8 cellular contexts compared by ENCODE assay signal in the genomic region with DNA sequence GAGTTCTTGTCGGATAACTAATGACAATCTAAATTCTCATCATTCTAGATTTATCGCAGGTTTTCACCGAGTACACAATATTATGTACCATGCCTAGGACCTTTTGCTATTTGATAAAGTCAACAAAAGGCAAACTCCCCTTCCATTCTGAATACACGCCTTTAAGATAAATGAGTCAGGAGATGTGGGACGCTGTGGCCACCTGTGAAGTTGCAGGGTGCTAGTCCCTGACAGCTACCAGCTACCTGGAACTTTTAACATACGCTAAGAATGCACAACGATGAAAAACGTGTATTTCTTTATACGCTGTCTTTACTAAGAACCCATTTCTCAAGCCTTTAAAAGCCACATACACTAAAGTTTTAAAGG. TPM values are rescaled to one million over a fixed set of nuclear protein-coding genes. Genes with fewer than 3 reads are reported as not detected.
DNase-seq lines count a peak whose midpoint lies in the region; ATAC-seq and TF ChIP-seq lines count a peak whose summit lies in the region.

No MANE protein-coding gene starts in this region.

- TF ChIP-seq CTCF in DND-41 (IDR thresholded peaks at IDR 0.05; ENCODE audit: borderline replicate concordance, extremely low read depth, low read length, poor library complexity, severe bottlenecking) (no peak), endothelial cell (IDR thresholded peaks at IDR 0.05; ENCODE audit: unreplicated experiment) (no peak), ovary (IDR thresholded peaks at IDR 0.05) (no peak)

- H3K36me3 Mint-ChIP-seq in endothelial cell (ENCODE audit: low read depth, unreplicated experiment) = no peaks in the 10 kb centered on the region

- H3K4me3 Mint-ChIP-seq in endothelial cell (ENCODE audit: unreplicated experiment) = peak overlapping the region; percentile 90

- H3K4me1 ChIP-seq in DND-41 (ENCODE audit: insufficient read depth, low read length) = peaks cover 36% of the 10 kb centered on the region
- H3K4me1 ChIP-seq in NT2/D1 (ENCODE audit: insufficient read depth, insufficient read length) = no peaks in the 10 kb centered on the region
- no peaks in the 10 kb centered on the region for H3K4me1 ChIP-seq in ovary (ENCODE audit: insufficient read depth)

- peak overlapping the region; percentile 70 for H3K9ac ChIP-seq in DND-41 (ENCODE audit: low read depth, low read length)
- peak overlapping the region; percentile 83 for H3K9ac ChIP-seq in NT2/D1 (ENCODE audit: insufficient read length, low read depth)

- no peak overlapping the region for H3K27ac Mint-ChIP-seq in endothelial cell (ENCODE audit: unreplicated experiment)

- H3K4me2 ChIP-seq in DND-41 (ENCODE audit: insufficient read depth, low read length) = peak overlapping the region; percentile 87

- peaks cover 21% of the 10 kb centered on the region for H3K79me2 ChIP-seq in DND-41 (ENCODE audit: insufficient read depth, low read length)

- H3K9me3 Mint-ChIP-seq in endothelial cell (ENCODE audit: unreplicated experiment) = no peaks in the 10 kb centered on the region

- H3K9me3 ChIP-seq in DND-41 (ENCODE audit: insufficient read depth, low read length, severe bottlenecking) (no peaks in the 10 kb centered on the region), NT2/D1 (ENCODE audit: insufficient read depth, low read length) (no peaks in the 10 kb centered on the region), ovary (no peaks in the 10 kb centered on the region)

- intact Hi-C loops in ovary (cut with DNase I) = no loop called here

- H3K36me3 ChIP-seq in DND-41 (ENCODE audit: insufficient read depth, low read length) (peaks cover 23% of the 10 kb centered on the region), NT2/D1 (ENCODE audit: insufficient read depth, insufficient read length, low read length) (peaks cover 19% of the 10 kb centered on the region), ovary (no peaks in the 10 kb centered on the region)

- WGBS in ovary, 3 donors = 20 to 24% (median 20%) methylated on average over 9 of the region's 9 CpGs

- DNase-seq in DND-41 (no peak), NT2/D1 (ENCODE audit: low read depth, low spot score) (no peak), endothelial cell (ENCODE audit: low spot score) (no peak), ovary (no peak), SW 1271 (lab: John Stamatoyannopoulos, UW) (no peak), DMS 273 (lab: John Stamatoyannopoulos, UW; ENCODE audit: unreplicated experiment) (no peak), CD1c-positive myeloid dendritic cell (ENCODE audit: extremely low spot score) (no peak), activated gamma-delta T cell treated with Interleukin-2 at 50 U/mL for 16 hours (no peak)

- H3K27me3 ChIP-seq in DND-41 (ENCODE audit: insufficient read depth, low read length, poor library complexity) (no peaks in the 10 kb centered on the region), NT2/D1 (ENCODE audit: insufficient read depth, insufficient read length) (no peaks in the 10 kb centered on the region), ovary (no peaks in the 10 kb centered on the region)

- peak overlapping the region; percentile 71 for H3K27ac ChIP-seq in DND-41 (ENCODE audit: low read length)
- no peak overlapping the region for H3K27ac ChIP-seq in ovary

- H3K4me3 ChIP-seq in DND-41 (ENCODE audit: low read depth in 1 of 2, low read length in 2 of 2) (peak overlapping the region; percentile 60 to 86), NT2/D1 (ENCODE audit: insufficient read length, low read depth) (peak overlapping the region; percentile 69), ovary (peak overlapping the region; percentile 75)

- no peak for TF ChIP-seq POLR2A in ovary (IDR thresholded peaks at IDR 0.05)

- H2AFZ ChIP-seq in DND-41 (ENCODE audit: low read depth, low read length) = peak overlapping the region; percentile 86

- H4K20me1 ChIP-seq in DND-41 (ENCODE audit: insufficient read depth, low read length) = no peaks in the 10 kb centered on the region

- no peak for TF ChIP-seq EP300 in ovary (IDR thresholded peaks at IDR 0.05)

- no peak for ATAC-seq in DND-41 (ENCODE audit: insufficient read depth, low read depth)

- no peaks in the 10 kb centered on the region for H3K27me3 Mint-ChIP-seq in endothelial cell (ENCODE audit: unreplicated experiment)

- peaks cover 23% of the 10 kb centered on the region for H3K4me1 Mint-ChIP-seq in endothelial cell (ENCODE audit: unreplicated experiment)

RNA-seq across cellular contexts. Expression of gene MDM1, which starts 0.7 kb away (rescaled TPM):
- 18.1 TPM for total RNA-seq in endothelial cell (ENCODE audit: unreplicated experiment)
- 10 to 100 TPM in 6 of 7 donors, 1 to 10 TPM in 1; 9.1 to 20.4 (median 13.4) TPM for total RNA-seq in ovary
- polyA plus RNA-seq in ovary = 10 to 100 TPM; 10.1 to 14.6 TPM
